Comparison of ENCODE assay signal across 1 cellular context in the genomic region with DNA sequence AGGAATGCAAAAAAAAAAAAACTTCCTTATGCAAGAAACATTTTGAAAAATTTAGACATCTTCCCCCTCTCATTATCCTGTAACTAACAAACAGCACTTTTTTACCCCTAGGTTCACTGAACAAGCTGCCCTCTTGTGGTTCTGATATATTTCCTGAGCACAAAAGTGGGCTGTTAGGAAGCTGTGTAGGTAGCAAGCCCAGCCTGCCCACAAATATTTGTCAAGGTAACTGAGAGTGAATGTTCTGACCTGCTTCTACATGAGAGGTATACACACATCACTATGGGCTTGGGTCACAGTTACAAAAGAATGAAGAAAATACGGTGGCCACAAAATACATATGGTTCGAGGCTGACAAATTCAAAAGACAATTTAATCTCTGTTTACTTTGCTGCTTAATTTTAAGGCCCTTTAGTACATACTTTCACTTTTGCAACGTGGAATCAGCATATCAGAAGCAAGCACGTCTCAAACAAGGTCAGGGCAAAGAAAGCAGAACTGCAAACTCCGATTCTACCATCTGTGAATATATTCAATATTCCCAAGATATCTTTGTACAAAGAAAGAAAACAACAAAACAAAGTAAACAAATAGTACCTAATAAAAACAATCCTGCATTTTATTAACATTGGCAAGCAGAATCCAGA.
TF ChIP-seq lines count a peak whose summit lies in the region.

No MANE protein-coding gene starts in this region.

TF ChIP-seq in HCT116, 20 proteins besides CTCF, POLR2A, EP300 and RAD21 (continued from another document):
- TF ChIP-seq REST (IDR thresholded peaks at IDR 0.05; ENCODE audit: low read depth) = no peak
- no peak for TF ChIP-seq SIN3A (IDR thresholded peaks at IDR 0.05; ENCODE audit: low read depth)
- TF ChIP-seq CBX3 (IDR thresholded peaks at IDR 0.05; ENCODE audit: low read depth) = no peak; the same call in 1 of the 2 replicates
- TF ChIP-seq, protein P1, sequence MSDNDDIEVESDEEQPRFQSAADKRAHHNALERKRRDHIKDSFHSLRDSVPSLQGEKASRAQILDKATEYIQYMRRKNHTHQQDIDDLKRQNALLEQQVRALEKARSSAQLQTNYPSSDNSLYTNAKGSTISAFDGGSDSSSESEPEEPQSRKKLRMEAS (IDR thresholded peaks at IDR 0.05) = no peak
- TF ChIP-seq SP1 (IDR thresholded peaks at IDR 0.05; ENCODE audit: low read depth) = no peak
- TF ChIP-seq, protein P2, sequence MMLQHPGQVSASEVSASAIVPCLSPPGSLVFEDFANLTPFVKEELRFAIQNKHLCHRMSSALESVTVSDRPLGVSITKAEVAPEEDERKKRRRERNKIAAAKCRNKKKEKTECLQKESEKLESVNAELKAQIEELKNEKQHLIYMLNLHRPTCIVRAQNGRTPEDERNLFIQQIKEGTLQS (IDR thresholded peaks at IDR 0.05) = no peak
- TF ChIP-seq POLR2AphosphoS5 (IDR thresholded peaks at IDR 0.05; ENCODE audit: low read depth, low read length) = no peak
- TF ChIP-seq YY1 (IDR thresholded peaks at IDR 0.05; ENCODE audit: extremely low read depth, insufficient replicate concordance, low read depth, low read length) = no peak
